Comparison of ENCODE assay signal across 21 cellular contexts in the genomic region with DNA sequence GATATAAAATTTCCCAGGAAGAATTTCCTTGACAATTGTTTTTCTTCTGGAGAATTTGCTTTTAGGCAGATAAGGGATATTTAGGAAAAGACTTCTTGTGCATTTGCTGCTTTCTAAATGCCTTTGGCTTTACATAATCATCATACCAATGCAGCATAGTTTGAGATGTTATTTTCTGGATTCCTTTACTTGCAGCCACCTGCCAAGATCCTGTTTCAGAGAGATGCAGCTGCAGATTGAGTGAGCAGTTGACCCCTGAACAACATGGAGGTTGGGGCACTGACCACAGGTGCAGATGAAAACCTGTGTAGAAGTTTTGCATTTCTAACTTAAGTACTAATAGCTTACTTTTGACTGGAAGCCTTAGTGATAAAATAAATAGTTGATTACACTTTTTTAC.
DNase-seq lines count a peak whose midpoint lies in the region; ATAC-seq, FAIRE-seq and TF ChIP-seq lines count a peak whose summit lies in the region.
"Had no signal": no experiment of that assay in that cellular context is flagged by ENCODE, and none has a peak within 500 bp of the region (broad histone marks: within the 10 kb centered on the region; RNA-seq: fewer than 3 reads in every experiment).

No MANE protein-coding gene starts in this region.

- no peak overlapping the region for H3K23ac ChIP-seq in trophoblast cell (ENCODE audit: low read length)

- H3K4me2 ChIP-seq in MM.1S (ENCODE audit: low read depth, low read length) = no peak overlapping the region
- peak overlapping the region; percentile 69 for H3K4me2 ChIP-seq in OCI-LY1 (ENCODE audit: low read length)
- H3K4me2 ChIP-seq in trophoblast cell (ENCODE audit: low read length) = no peak overlapping the region
- H3K4me2 ChIP-seq in PC-3 (ENCODE audit: low read length) = no peak overlapping the region
- H3K4me2 ChIP-seq: BLaER1 treated with 17β-estradiol and CSF1 and Interleukin-3, amounts not matched to agents 10 nM and 100 nM had no signal

- no peak overlapping the region for H2BK5ac ChIP-seq in trophoblast cell (ENCODE audit: low read depth, low read length, poor library complexity)

- H3F3A ChIP-seq in MM.1S (ENCODE audit: insufficient read depth, low read length) (no peaks in the 10 kb centered on the region), OCI-LY1 (ENCODE audit: insufficient read depth, low read length) (no peaks in the 10 kb centered on the region), PC-3 (ENCODE audit: low read length, unreplicated experiment) (no peaks in the 10 kb centered on the region)

- CTCF ChIA-PET in PC-3 (lab: Charles Lee) = no interaction called here

- no peaks in the 10 kb centered on the region for H3K79me2 ChIP-seq in MM.1S (ENCODE audit: low read length)
- H3K79me2 ChIP-seq in OCI-LY1 (ENCODE audit: insufficient read depth, low read length) = no peaks in the 10 kb centered on the region
- H3K79me2 ChIP-seq in trophoblast cell (ENCODE audit: control insufficient read depth, insufficient read depth, low read length, poor library complexity) = no peaks in the 10 kb centered on the region
- no peaks in the 10 kb centered on the region for H3K79me2 ChIP-seq in PC-3 (ENCODE audit: low read length)

- H3K4me1 ChIP-seq in MM.1S (ENCODE audit: low read length) = no peaks in the 10 kb centered on the region
- H3K4me1 ChIP-seq in OCI-LY1 (ENCODE audit: insufficient read depth, low read length, severe bottlenecking) = peaks cover 36% of the 10 kb centered on the region
- H3K4me1 ChIP-seq in trophoblast cell (ENCODE audit: control insufficient read depth in 1 of 2, insufficient read depth in 2 of 2, low read length in 2 of 2) = no peaks in the 10 kb centered on the region
- no peaks in the 10 kb centered on the region for H3K4me1 ChIP-seq in PC-3 (ENCODE audit: insufficient read depth, low read length)
- no peaks in the 10 kb centered on the region for H3K4me1 ChIP-seq in pancreas
- H3K4me1 ChIP-seq: Caco-2 had no signal

- POLR2A ChIA-PET in PC-3 (lab: Charles Lee; ENCODE audit: unreplicated experiment) = no interaction called here

- no peak overlapping the region for H2BK120ac ChIP-seq in trophoblast cell (ENCODE audit: insufficient read depth, low read length, poor library complexity)

- no peak overlapping the region for H3K18ac ChIP-seq in trophoblast cell (ENCODE audit: low read length)

- TF ChIP-seq CTCF in MM.1S (IDR thresholded peaks at IDR 0.05; ENCODE audit: low read length) = no peak
- no peak for TF ChIP-seq CTCF in OCI-LY1 (IDR thresholded peaks at IDR 0.05; ENCODE audit: low read length)
- no peak for TF ChIP-seq CTCF in PC-3 (conservative IDR thresholded peaks at IDR 0.05; ENCODE audit: low read depth, low read length)
- TF ChIP-seq CTCF in foreskin fibroblast (IDR thresholded peaks at IDR 0.05; ENCODE audit: low read depth, low read length) = no peak
- TF ChIP-seq CTCF in pancreas (IDR thresholded peaks at IDR 0.05) = no peak

- no peaks in the 10 kb centered on the region for H3K79me1 ChIP-seq in trophoblast cell (ENCODE audit: low read length)

- FAIRE-seq in pancreas (lab: Jason Lieb, UNC) = no peak
- FAIRE-seq: A204.1, D721Med, G401.6, GM12892, GM18507, GM19239 had no signal

- no peaks in the 10 kb centered on the region for H3K9me2 ChIP-seq in MM.1S (replicated peaks; ENCODE audit: insufficient read depth, low read length)
- H3K9me2 ChIP-seq in OCI-LY1 (ENCODE audit: low read depth, low read length) = no peaks in the 10 kb centered on the region
- H3K9me2 ChIP-seq in PC-3 (replicated peaks; ENCODE audit: low read length) = no peaks in the 10 kb centered on the region

- H4K8ac ChIP-seq in trophoblast cell (ENCODE audit: low read depth, low read length) = no peak overlapping the region

- no peak overlapping the region for H4K91ac ChIP-seq in trophoblast cell (ENCODE audit: low read depth, low read length)

- H3K27me3 ChIP-seq in MM.1S (replicated peaks; ENCODE audit: insufficient read depth, low read length) = no peaks in the 10 kb centered on the region
- H3K27me3 ChIP-seq in OCI-LY1 (ENCODE audit: insufficient read depth, low read length) = no peaks in the 10 kb centered on the region
- H3K27me3 ChIP-seq in trophoblast cell (ENCODE audit: insufficient read depth, low read length) = no peaks in the 10 kb centered on the region
- H3K27me3 ChIP-seq in PC-3 (ENCODE audit: low read length) = peaks cover 59% of the 10 kb centered on the region
- H3K27me3 ChIP-seq in pancreas = no peaks in the 10 kb centered on the region
- H3K27me3 ChIP-seq: BLaER1 treated with 17β-estradiol and CSF1 and Interleukin-3, amounts not matched to agents 10 nM and 100 nM had no signal

- H3K36me3 ChIP-seq in MM.1S (replicated peaks; ENCODE audit: insufficient read depth, low read length) (no peaks in the 10 kb centered on the region), OCI-LY1 (ENCODE audit: insufficient read depth, low read length) (no peaks in the 10 kb centered on the region), trophoblast cell (ENCODE audit: control insufficient read depth in 1 of 2, insufficient read depth in 2 of 2, low read length in 2 of 2) (no peaks in the 10 kb centered on the region), PC-3 (ENCODE audit: low read depth, low read length) (no peaks in the 10 kb centered on the region), pancreas (no peaks in the 10 kb centered on the region)
- H3K36me3 ChIP-seq: BLaER1 treated with 17β-estradiol and CSF1 and Interleukin-3, amounts not matched to agents 10 nM and 100 nM had no signal

- H3K14ac ChIP-seq in trophoblast cell (ENCODE audit: low read length) = no peak overlapping the region

- no peak overlapping the region for H4K12ac ChIP-seq in trophoblast cell (ENCODE audit: low read depth, low read length)

- H4K20me1 ChIP-seq in MM.1S (ENCODE audit: insufficient read depth, low read length) (no peaks in the 10 kb centered on the region), OCI-LY1 (ENCODE audit: insufficient read depth, low read length) (no peaks in the 10 kb centered on the region), PC-3 (ENCODE audit: low read length) (no peaks in the 10 kb centered on the region)
- H4K20me1 ChIP-seq: BLaER1 treated with 17β-estradiol and CSF1 and Interleukin-3, amounts not matched to agents 10 nM and 100 nM had no signal

- ATAC-seq in PC-3 = no peak
- no peak for ATAC-seq in pancreas
- ATAC-seq: CD8-positive, alpha-beta T cell had no signal

- no peak overlapping the region for H3K4ac ChIP-seq in trophoblast cell (ENCODE audit: low read depth, low read length)

- H3K9ac ChIP-seq in MM.1S (ENCODE audit: low read length) = no peak overlapping the region
- peak overlapping the region; percentile 62; the same call in 1 of the 2 replicates for H3K9ac ChIP-seq in OCI-LY1 (ENCODE audit: low read length)
- H3K9ac ChIP-seq in trophoblast cell (ENCODE audit: low read length) = no peak overlapping the region
- H3K9ac ChIP-seq in PC-3 (ENCODE audit: low read length) = no peak overlapping the region
- H3K9ac ChIP-seq: BLaER1 treated with 17β-estradiol and CSF1 and Interleukin-3, amounts not matched to agents 10 nM and 100 nM had no signal

- H2BK12ac ChIP-seq in trophoblast cell (ENCODE audit: low read length) = no peak overlapping the region

- H3K4me3 ChIP-seq in MM.1S (ENCODE audit: low read length) (no peak overlapping the region), OCI-LY1 (ENCODE audit: low read depth, low read length, poor library complexity, severe bottlenecking) (peak overlapping the region; percentile 61), trophoblast cell (ENCODE audit: low read depth, low read length) (no peak overlapping the region), PC-3 (ENCODE audit: low read length) (no peak overlapping the region), foreskin fibroblast (ENCODE audit: low read depth in 1 of 2, low read length in 2 of 2) (no peak overlapping the region), pancreas (no peak overlapping the region)
- H3K4me3 ChIP-seq: BLaER1 treated with 17β-estradiol and CSF1 and Interleukin-3, amounts not matched to agents 10 nM and 100 nM had no signal

- no peak overlapping the region for H2AFZ ChIP-seq in MM.1S (ENCODE audit: low read length)
- H2AFZ ChIP-seq in OCI-LY1 (ENCODE audit: low read length) = no peak overlapping the region
- no peak overlapping the region for H2AFZ ChIP-seq in trophoblast cell (ENCODE audit: insufficient read depth, low read length, poor library complexity)
- no peak overlapping the region for H2AFZ ChIP-seq in PC-3 (ENCODE audit: low read length)

- DNase-seq in MM.1S = peak; percentile 25
- DNase-seq in trophoblast cell = peak; percentile 11 to 72
- no peak for DNase-seq in PC-3
- no peak for DNase-seq in foreskin fibroblast
- no peak for DNase-seq in pancreas
- DNase-seq: 8988T; Calu3; CD4-positive, alpha-beta T cell; CD8-positive, alpha-beta T cell; DMS79 treated with DMSO at 0.1 percent for 48 hours; GF-D8 had no signal

- H3K27ac ChIP-seq in MM.1S (ENCODE audit: low read length) (no peak overlapping the region), OCI-LY1 (ENCODE audit: low read depth, low read length, poor library complexity, severe bottlenecking) (peak overlapping the region; percentile 84), trophoblast cell (ENCODE audit: low read depth, low read length) (no peak overlapping the region), PC-3 (ENCODE audit: low read length) (no peak overlapping the region), pancreas (no peak overlapping the region)
- H3K27ac ChIP-seq: BLaER1 treated with 17β-estradiol and CSF1 and Interleukin-3, amounts not matched to agents 10 nM and 100 nM; C4-2B had no signal

- no TSS peak for BruUV-seq in PC-3 (replicated peaks; lab: Mats Ljungman, UMichigan)

- H2AK5ac ChIP-seq in trophoblast cell (ENCODE audit: low read length) = no peak overlapping the region

- intact Hi-C loops in PC-3 (cut with micrococcal nuclease) = no loop called here
- intact Hi-C loops in pancreas (cut with DNase I) = no loop called here

- H3K9me3 ChIP-seq in MM.1S (replicated peaks; ENCODE audit: insufficient read depth, low read length) (no peaks in the 10 kb centered on the region), OCI-LY1 (ENCODE audit: low read length) (no peaks in the 10 kb centered on the region), trophoblast cell (ENCODE audit: insufficient read depth, low read depth, low read length) (no peaks in the 10 kb centered on the region), PC-3 (ENCODE audit: low read length) (no peaks in the 10 kb centered on the region), pancreas (no peaks in the 10 kb centered on the region)
- H3K9me3 ChIP-seq: Caco-2 had no signal

Comparison
In these comparisons a context has a peak if more than half of its experiments do, and no peak if none do; other contexts are left out.
1. DNase-seq: peak in MM.1S (single experiment) and trophoblast cell (2 of 2); none in PC-3 (single experiment), foreskin fibroblast (0 of 2) and pancreas (0 of 6).